Comparison of ENCODE assay signal across 8 cellular contexts in the genomic region with DNA sequence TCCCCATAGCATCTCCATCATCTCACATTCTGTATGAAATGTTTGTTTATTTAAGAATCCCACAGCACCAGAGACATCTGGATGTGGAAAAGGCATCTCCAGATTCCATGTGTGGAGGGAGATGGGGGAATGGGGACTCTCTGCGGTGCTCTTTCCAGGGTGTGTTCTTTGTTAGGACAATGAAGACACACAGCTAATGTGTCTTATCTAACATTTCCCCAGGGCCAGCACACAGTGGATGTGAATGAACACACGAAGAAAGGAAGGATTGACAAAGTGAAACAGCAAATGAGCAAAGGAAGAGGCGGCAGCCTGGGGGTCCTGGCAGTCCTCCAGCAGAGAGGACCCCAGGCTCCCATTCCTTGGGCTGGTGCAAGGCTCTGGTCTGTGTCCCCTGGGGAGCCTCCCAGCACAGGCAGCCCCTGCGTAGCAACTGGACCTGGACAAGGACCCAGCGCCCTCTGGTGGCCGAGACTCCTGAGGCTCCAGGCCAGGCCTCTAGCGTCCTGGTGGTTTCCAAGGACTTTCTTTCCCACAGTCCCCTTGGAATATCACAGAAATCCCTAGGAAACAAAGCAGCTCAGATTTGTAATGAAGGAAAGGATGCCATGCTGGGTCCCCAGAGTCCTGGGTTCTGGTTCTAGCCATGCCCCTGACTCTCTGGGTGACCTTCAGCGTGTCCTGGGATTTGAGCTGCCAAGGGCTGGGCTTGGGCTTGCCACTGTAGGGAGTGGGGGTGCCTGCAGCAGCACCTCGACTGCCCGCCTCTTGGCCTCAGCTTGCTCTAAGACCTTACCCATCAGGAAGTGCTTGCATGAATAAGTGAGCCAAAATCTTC. TPM values are rescaled to one million over a fixed set of nuclear protein-coding genes. Genes with fewer than 3 reads are reported as not detected.
A peak's percentile ranks its signal among the peaks of the same experiment; 100 is the strongest.
DNase-seq lines count a peak whose midpoint lies in the region; ATAC-seq, FAIRE-seq and TF ChIP-seq lines count a peak whose summit lies in the region.

No MANE protein-coding gene starts in this region.

- TF ChIP-seq CTCF in BJ (IDR thresholded peaks at IDR 0.05; ENCODE audit: insufficient read depth, low read depth, low read length) (peak; percentile 98), HepG2 (CRISPR knock-in tag; IDR thresholded peaks at IDR 0.05) (peak; percentile 95)

- peak; percentile 61 for FAIRE-seq in HepG2 (lab: Jason Lieb, UNC)

- WGBS in HepG2 (ENCODE audit: low lambda C conversion rate), result under 1% methylated on average over 7 of the region's 10 CpGs

- H3K4me3 ChIP-seq in BJ (ENCODE audit: low read depth, low read length), result no peak overlapping the region
- H3K4me3 ChIP-seq in H7 (ENCODE audit: insufficient read depth, low read depth, low read length), result no peak overlapping the region
- no peak overlapping the region for H3K4me3 ChIP-seq in HepG2 (replicated peaks in 1 of 3; ENCODE audit: insufficient read depth in 1 of 3, low read depth in 2 of 3, low read length in 3 of 3)

- ATAC-seq in HepG2 (peak; percentile 54), HG02938 (IDR thresholded peaks at IDR 0.05; ENCODE audit: unreplicated experiment) (no peak)

- POLR2A ChIA-PET in BJ (lab: Charles Lee), result interaction anchor here (0.7 kb wide), 1 partner anchor 68 kb away, joined by 4 read pairs; no protein-coding TSS in a partner anchor
- POLR2A ChIA-PET in HepG2 (lab: Yijun Ruan, JAX), result interaction anchor here (0.6 to 1.1 kb wide), 2 partner anchors 28 to 414 kb away, joined by 3 read pairs; partner anchors contain the start of genes DBN1 and FGFR4

- H3K36me3 ChIP-seq in BJ (ENCODE audit: control insufficient read depth, insufficient read depth, low read length) (peaks cover 2% of the 10 kb centered on the region; the same call in 1 of the 2 replicates), H7 (replicated peaks; ENCODE audit: control insufficient read depth, insufficient read depth, low read length) (no peaks in the 10 kb centered on the region; the same call in 1 of the 2 replicates), HepG2 (replicated peaks in 1 of 2; ENCODE audit: control insufficient read depth in 1 of 2, insufficient read depth in 2 of 2, low read length in 2 of 2) (no peaks in the 10 kb centered on the region)

- H3K4me2 ChIP-seq in HepG2 (ENCODE audit: low read depth, low read length), result peak overlapping the region; percentile 61

- in situ Hi-C loops in HepG2 (cut with HindIII; ENCODE audit: extremely low pct_ligation_motif_present, low pct_unique_long_range_greater_than_20kb), result no loop called here

- peak; percentile 87 for TF ChIP-seq RAD21 in HepG2 (CRISPR knock-in tag; IDR thresholded peaks at IDR 0.05)

- DNase-seq in BJ (ENCODE audit: low read depth) (no peak), H7 (peak; percentile 97), NCI-H345 treated with DMSO at 0.1 percent for 48 hours (lab: John Stamatoyannopoulos, UW; ENCODE audit: unreplicated experiment) (peak; percentile 74), cerebellar nuclear complex (lab: John Stamatoyannopoulos, UW) (peak; percentile 11 to 46), HepG2 (ENCODE audit: low spot score) (peak; percentile 62)
- peak; percentile 85 to 88 for DNase-seq in activated CD4-positive, alpha-beta T cell treated with anti-CD3 and anti-CD28 coated beads for 4 hours
- DNase-seq in stimulated activated CD4-positive, alpha-beta T cell treated with anti-CD3 and anti-CD28 coated beads, Interleukin-4, amount 100 ng/mL, for 4 hours, result peak; percentile 74 to 88

- H3K27ac ChIP-seq in HepG2 (ENCODE audit: extremely low read length, insufficient read depth, low read length), result no peak overlapping the region

- H2AFZ ChIP-seq in HepG2 (ENCODE audit: low read length), result no peak overlapping the region

- intact Hi-C loops in HepG2 (cut with micrococcal nuclease; ENCODE audit: unreplicated experiment), result loop anchor here (2.0 kb wide), 1 partner anchor 110 kb away; no protein-coding TSS in a partner anchor

- no peaks in the 10 kb centered on the region for H3K27me3 ChIP-seq in BJ (ENCODE audit: control insufficient read depth, insufficient read depth, low read length)
- H3K27me3 ChIP-seq in H7 (ENCODE audit: control insufficient read depth, insufficient read depth, low read length), result peaks cover 11% of the 10 kb centered on the region
- H3K27me3 ChIP-seq in HepG2 (ENCODE audit: control insufficient read depth in 1 of 2, insufficient read depth in 2 of 2, low read length in 2 of 2), result peaks cover 2 to 37% of the 10 kb centered on the region in 2 experiments; a peak in 4 of 5 replicates

- TF ChIP-seq POLR2A in HepG2 (IDR thresholded peaks at IDR 0.05; ENCODE audit: insufficient read depth in 1 of 2, low read depth in 2 of 2, low read length in 2 of 2), result no peak

- no peak for TF ChIP-seq EP300 in HepG2 (IDR thresholded peaks at IDR 0.05; ENCODE audit: low read depth in 2 of 2, low read length in 2 of 2)
- TF ChIP-seq EP300 in HepG2 (CRISPR knock-in tag; IDR thresholded peaks at IDR 0.05; ENCODE audit: borderline replicate concordance), result no peak

- CTCF ChIA-PET in BJ (lab: Yijun Ruan, JAX) (interaction anchor here (0.6 to 5.2 kb wide), 38 partner anchors 8 to 388 kb away, joined by 3 to 61 read pairs (median 5); partner anchors contain the start of genes DDX41, DOK3, FAM193B and MXD3), HepG2 (lab: Yijun Ruan, JAX; ENCODE audit: low intra/inter-chr PET ratio, low total read pairs) (interaction anchor here (1.1 to 3.7 kb wide), 9 partner anchors 8 to 387 kb away, joined by 3 to 37 read pairs (median 5); no protein-coding TSS in a partner anchor)

- no peaks in the 10 kb centered on the region for H3K9me3 ChIP-seq in HepG2 (ENCODE audit: low read length)

- peaks cover 51% of the 10 kb centered on the region for H3K4me1 ChIP-seq in HepG2 (ENCODE audit: insufficient read depth, low read length)

- peaks cover 5% of the 10 kb centered on the region; the same call in 1 of the 2 replicates for H4K20me1 ChIP-seq in HepG2 (ENCODE audit: insufficient read depth, low read length)

- no peaks in the 10 kb centered on the region for H3K79me2 ChIP-seq in HepG2 (ENCODE audit: insufficient read depth, low read length)

- no TSS peak for BruUV-seq in HepG2 (replicated peaks; lab: Mats Ljungman, UMichigan)

- H3K9ac ChIP-seq in HepG2 (ENCODE audit: insufficient read depth, low read depth, low read length), result no peak overlapping the region

RNA-seq across cellular contexts. Expression of gene PDLIM7, which starts 3.5 kb away (rescaled TPM):
- 344 and 624 TPM in 2 replicates for polyA plus RNA-seq in BJ (2011; rRNA removed)
- 184 and 206 TPM in 2 replicates for polyA minus RNA-seq in BJ (2011; rRNA and poly(A)+ RNA removed)
- total RNA-seq in H7 (2014; rRNA removed; shearing (Covaris generic)), result 71.9 and 97.3 TPM in 2 replicates
- total RNA-seq in HepG2 (2016; rRNA removed; fragmentation: Illumina TruSeq; extraction: Trizol), result 17.7 and 21.1 TPM in 2 replicates
- total RNA-seq in HepG2 (2016; cell fraction: cytosol; rRNA removed; fragmentation: Illumina TruSeq; extraction: Trizol; ENCODE audit: low read depth), result 6.1 and 8.5 TPM in 2 replicates
- total RNA-seq in HepG2 (2016; cell fraction: insoluble cytoplasmic fraction; rRNA removed; fragmentation: Illumina TruSeq; extraction: Trizol), result 14.8 and 20.5 TPM in 2 replicates
- 10.1 and 15.4 TPM in 2 replicates for total RNA-seq in HepG2 (2016; cell fraction: membrane; rRNA removed; fragmentation: Illumina TruSeq; extraction: Trizol)
- 15.8 and 17.5 TPM in 2 replicates for total RNA-seq in HepG2 (2016; cell fraction: nucleus; rRNA removed; fragmentation: Illumina TruSeq; extraction: Trizol)
- 31.3 and 38.4 TPM in 2 replicates for polyA plus RNA-seq in HepG2 (2011; rRNA removed)
- polyA plus RNA-seq in HepG2 (2011; cell fraction: cytosol; rRNA removed), result 16.0 and 26.2 TPM in 2 replicates
- 208 and 260 TPM in 2 replicates for polyA plus RNA-seq in HepG2 (2011; cell fraction: nucleus; rRNA removed)
- 13.5 and 20.9 TPM in 2 replicates for polyA plus RNA-seq in HepG2 (2012)
- 9.0 and 11.5 TPM in 2 replicates for polyA plus RNA-seq in HepG2 (2016; cell fraction: cytosol; fragmentation: Illumina TruSeq; extraction: Trizol; ENCODE audit: low read depth)
- 21.0 and 30.6 TPM in 2 replicates for polyA plus RNA-seq in HepG2 (2016; cell fraction: insoluble cytoplasmic fraction; fragmentation: Illumina TruSeq; extraction: Trizol; ENCODE audit: low read depth)
- 14.1 and 15.2 TPM in 2 replicates for polyA plus RNA-seq in HepG2 (2016; cell fraction: membrane; fragmentation: Illumina TruSeq; extraction: Trizol; ENCODE audit: low read depth)
- 62.3 and 63.3 TPM in 2 replicates for polyA plus RNA-seq in HepG2 (2016; cell fraction: nucleus; fragmentation: Illumina TruSeq; extraction: Trizol; ENCODE audit: insufficient read depth, low read depth)
- 26.3 and 38.9 TPM in 2 replicates for polyA minus RNA-seq in HepG2 (2011; rRNA and poly(A)+ RNA removed; ENCODE audit: low replicate concordance)
- polyA minus RNA-seq in HepG2 (2011; cell fraction: cytosol; rRNA and poly(A)+ RNA removed), result 12.7 and 14.1 TPM in 2 replicates
- 49.5 and 52.4 TPM in 2 replicates for polyA minus RNA-seq in HepG2 (2011; cell fraction: nucleus; rRNA and poly(A)+ RNA removed)

RNA-seq across cellular contexts. Expression of gene DOK3, which starts 8.7 kb away (rescaled TPM):
- polyA plus RNA-seq in BJ (2011; rRNA removed), result 0.92 and 1.2 TPM in 2 replicates
- polyA minus RNA-seq in BJ (2011; rRNA and poly(A)+ RNA removed), result 0.76 TPM in 1 of 2 replicates, not detected in the other
- 0.76 and 3.2 TPM in 2 replicates for total RNA-seq in H7 (2014; rRNA removed; shearing (Covaris generic))
- total RNA-seq in HepG2 (2016; rRNA removed; fragmentation: Illumina TruSeq; extraction: Trizol), result 0.48 and 1.4 TPM in 2 replicates
- 0.44 and 0.51 TPM in 2 replicates for total RNA-seq in HepG2 (2016; cell fraction: cytosol; rRNA removed; fragmentation: Illumina TruSeq; extraction: Trizol; ENCODE audit: low read depth)
- 0.40 and 1.6 TPM in 2 replicates for total RNA-seq in HepG2 (2016; cell fraction: insoluble cytoplasmic fraction; rRNA removed; fragmentation: Illumina TruSeq; extraction: Trizol)
- 0.43 and 0.52 TPM in 2 replicates for total RNA-seq in HepG2 (2016; cell fraction: membrane; rRNA removed; fragmentation: Illumina TruSeq; extraction: Trizol)
- total RNA-seq in HepG2 (2016; cell fraction: nucleus; rRNA removed; fragmentation: Illumina TruSeq; extraction: Trizol), result 3.1 and 3.4 TPM in 2 replicates
- polyA plus RNA-seq in HepG2 (2011; rRNA removed), result 1.5 and 1.7 TPM in 2 replicates
- polyA plus RNA-seq in HepG2 (2011; cell fraction: cytosol; rRNA removed), result 0.45 and 0.52 TPM in 2 replicates
- 11.5 and 16.7 TPM in 2 replicates for polyA plus RNA-seq in HepG2 (2011; cell fraction: nucleus; rRNA removed)
- polyA plus RNA-seq in HepG2 (2012), result 0.60 and 1.5 TPM in 2 replicates
- 0.17 and 0.23 TPM in 2 replicates for polyA plus RNA-seq in HepG2 (2016; cell fraction: cytosol; fragmentation: Illumina TruSeq; extraction: Trizol; ENCODE audit: low read depth)
- polyA plus RNA-seq in HepG2 (2016; cell fraction: insoluble cytoplasmic fraction; fragmentation: Illumina TruSeq; extraction: Trizol; ENCODE audit: low read depth), result 0.77 and 0.99 TPM in 2 replicates
- polyA plus RNA-seq in HepG2 (2016; cell fraction: membrane; fragmentation: Illumina TruSeq; extraction: Trizol; ENCODE audit: low read depth), result 0.26 and 0.50 TPM in 2 replicates
- polyA plus RNA-seq in HepG2 (2016; cell fraction: nucleus; fragmentation: Illumina TruSeq; extraction: Trizol; ENCODE audit: insufficient read depth, low read depth), result 7.2 and 8.3 TPM in 2 replicates
- 3.4 and 4.3 TPM in 2 replicates for polyA minus RNA-seq in HepG2 (2011; rRNA and poly(A)+ RNA removed; ENCODE audit: low replicate concordance)
- polyA minus RNA-seq in HepG2 (2011; cell fraction: cytosol; rRNA and poly(A)+ RNA removed), result not detected in 2 replicates
- polyA minus RNA-seq in HepG2 (2011; cell fraction: nucleus; rRNA and poly(A)+ RNA removed), result 4.4 and 4.8 TPM in 2 replicates

RNA-seq across cellular contexts. Expression of gene DDX41, which starts 15.9 kb away (rescaled TPM):
- polyA plus RNA-seq in BJ (2011; rRNA removed), result 93.3 and 144 TPM in 2 replicates
- 48.6 and 64.8 TPM in 2 replicates for polyA minus RNA-seq in BJ (2011; rRNA and poly(A)+ RNA removed)
- 96.5 and 106 TPM in 2 replicates for total RNA-seq in H7 (2014; rRNA removed; shearing (Covaris generic))
- 62.8 and 83.0 TPM in 2 replicates for total RNA-seq in HepG2 (2016; rRNA removed; fragmentation: Illumina TruSeq; extraction: Trizol)
- total RNA-seq in HepG2 (2016; cell fraction: cytosol; rRNA removed; fragmentation: Illumina TruSeq; extraction: Trizol; ENCODE audit: low read depth), result 9.4 and 10.4 TPM in 2 replicates
- total RNA-seq in HepG2 (2016; cell fraction: insoluble cytoplasmic fraction; rRNA removed; fragmentation: Illumina TruSeq; extraction: Trizol), result 68.8 and 106 TPM in 2 replicates
- total RNA-seq in HepG2 (2016; cell fraction: membrane; rRNA removed; fragmentation: Illumina TruSeq; extraction: Trizol), result 20.1 and 24.5 TPM in 2 replicates
- 56.7 and 63.3 TPM in 2 replicates for total RNA-seq in HepG2 (2016; cell fraction: nucleus; rRNA removed; fragmentation: Illumina TruSeq; extraction: Trizol)
- 99.5 and 105 TPM in 2 replicates for polyA plus RNA-seq in HepG2 (2011; rRNA removed)
- polyA plus RNA-seq in HepG2 (2011; cell fraction: cytosol; rRNA removed), result 84.0 and 131 TPM in 2 replicates
- polyA plus RNA-seq in HepG2 (2011; cell fraction: nucleus; rRNA removed), result 340 and 476 TPM in 2 replicates
- 39.9 and 70.4 TPM in 2 replicates for polyA plus RNA-seq in HepG2 (2012)
- 12.3 and 13.1 TPM in 2 replicates for polyA plus RNA-seq in HepG2 (2016; cell fraction: cytosol; fragmentation: Illumina TruSeq; extraction: Trizol; ENCODE audit: low read depth)
- 84.7 and 86.0 TPM in 2 replicates for polyA plus RNA-seq in HepG2 (2016; cell fraction: insoluble cytoplasmic fraction; fragmentation: Illumina TruSeq; extraction: Trizol; ENCODE audit: low read depth)
- polyA plus RNA-seq in HepG2 (2016; cell fraction: membrane; fragmentation: Illumina TruSeq; extraction: Trizol; ENCODE audit: low read depth), result 20.4 and 21.8 TPM in 2 replicates
- polyA plus RNA-seq in HepG2 (2016; cell fraction: nucleus; fragmentation: Illumina TruSeq; extraction: Trizol; ENCODE audit: insufficient read depth, low read depth), result 142 and 157 TPM in 2 replicates
- polyA minus RNA-seq in HepG2 (2011; rRNA and poly(A)+ RNA removed; ENCODE audit: low replicate concordance), result 101 and 102 TPM in 2 replicates
- polyA minus RNA-seq in HepG2 (2011; cell fraction: cytosol; rRNA and poly(A)+ RNA removed), result 45.9 and 55.5 TPM in 2 replicates
- 103 and 117 TPM in 2 replicates for polyA minus RNA-seq in HepG2 (2011; cell fraction: nucleus; rRNA and poly(A)+ RNA removed)

RNA-seq across cellular contexts. Expression of gene DBN1, which starts 27.5 kb away (rescaled TPM):
- 103 and 176 TPM in 2 replicates for polyA plus RNA-seq in BJ (2011; rRNA removed)
- 98.8 and 121 TPM in 2 replicates for polyA minus RNA-seq in BJ (2011; rRNA and poly(A)+ RNA removed)
- total RNA-seq in H7 (2014; rRNA removed; shearing (Covaris generic)), result 165 and 216 TPM in 2 replicates
- 15.7 and 37.3 TPM in 2 replicates for total RNA-seq in HepG2 (2016; rRNA removed; fragmentation: Illumina TruSeq; extraction: Trizol)
- 6.9 and 9.3 TPM in 2 replicates for total RNA-seq in HepG2 (2016; cell fraction: cytosol; rRNA removed; fragmentation: Illumina TruSeq; extraction: Trizol; ENCODE audit: low read depth)
- total RNA-seq in HepG2 (2016; cell fraction: insoluble cytoplasmic fraction; rRNA removed; fragmentation: Illumina TruSeq; extraction: Trizol), result 12.8 and 37.5 TPM in 2 replicates
- 12.9 and 15.2 TPM in 2 replicates for total RNA-seq in HepG2 (2016; cell fraction: membrane; rRNA removed; fragmentation: Illumina TruSeq; extraction: Trizol)
- 33.8 and 39.3 TPM in 2 replicates for total RNA-seq in HepG2 (2016; cell fraction: nucleus; rRNA removed; fragmentation: Illumina TruSeq; extraction: Trizol)
- polyA plus RNA-seq in HepG2 (2011; rRNA removed), result 27.0 and 30.9 TPM in 2 replicates
- 14.1 and 18.1 TPM in 2 replicates for polyA plus RNA-seq in HepG2 (2011; cell fraction: cytosol; rRNA removed)
- polyA plus RNA-seq in HepG2 (2011; cell fraction: nucleus; rRNA removed), result 167 and 276 TPM in 2 replicates
- 16.5 and 21.1 TPM in 2 replicates for polyA plus RNA-seq in HepG2 (2012)
- polyA plus RNA-seq in HepG2 (2016; cell fraction: cytosol; fragmentation: Illumina TruSeq; extraction: Trizol; ENCODE audit: low read depth), result 7.2 and 8.7 TPM in 2 replicates
- polyA plus RNA-seq in HepG2 (2016; cell fraction: insoluble cytoplasmic fraction; fragmentation: Illumina TruSeq; extraction: Trizol; ENCODE audit: low read depth), result 16.0 and 21.2 TPM in 2 replicates
- 11.4 and 15.4 TPM in 2 replicates for polyA plus RNA-seq in HepG2 (2016; cell fraction: membrane; fragmentation: Illumina TruSeq; extraction: Trizol; ENCODE audit: low read depth)
- polyA plus RNA-seq in HepG2 (2016; cell fraction: nucleus; fragmentation: Illumina TruSeq; extraction: Trizol; ENCODE audit: insufficient read depth, low read depth), result 72.9 and 77.5 TPM in 2 replicates
- 30.4 and 47.5 TPM in 2 replicates for polyA minus RNA-seq in HepG2 (2011; rRNA and poly(A)+ RNA removed; ENCODE audit: low replicate concordance)
- 13.2 and 16.4 TPM in 2 replicates for polyA minus RNA-seq in HepG2 (2011; cell fraction: cytosol; rRNA and poly(A)+ RNA removed)
- polyA minus RNA-seq in HepG2 (2011; cell fraction: nucleus; rRNA and poly(A)+ RNA removed), result 42.1 and 43.0 TPM in 2 replicates

RNA-seq across cellular contexts. Expression of gene FAM193B, which starts 53.5 kb away (rescaled TPM):
- 23.1 and 31.9 TPM in 2 replicates for polyA plus RNA-seq in BJ (2011; rRNA removed)
- 17.6 and 19.6 TPM in 2 replicates for polyA minus RNA-seq in BJ (2011; rRNA and poly(A)+ RNA removed)
- total RNA-seq in H7 (2014; rRNA removed; shearing (Covaris generic)), result 70.2 and 80.0 TPM in 2 replicates
- 6.4 and 21.2 TPM in 2 replicates for total RNA-seq in HepG2 (2016; rRNA removed; fragmentation: Illumina TruSeq; extraction: Trizol)
- total RNA-seq in HepG2 (2016; cell fraction: cytosol; rRNA removed; fragmentation: Illumina TruSeq; extraction: Trizol; ENCODE audit: low read depth), result 25.5 and 27.8 TPM in 2 replicates
- 7.4 and 21.9 TPM in 2 replicates for total RNA-seq in HepG2 (2016; cell fraction: insoluble cytoplasmic fraction; rRNA removed; fragmentation: Illumina TruSeq; extraction: Trizol)
- total RNA-seq in HepG2 (2016; cell fraction: membrane; rRNA removed; fragmentation: Illumina TruSeq; extraction: Trizol), result 15.5 and 19.0 TPM in 2 replicates
- 20.2 and 30.4 TPM in 2 replicates for total RNA-seq in HepG2 (2016; cell fraction: nucleus; rRNA removed; fragmentation: Illumina TruSeq; extraction: Trizol)
- 40.9 and 42.5 TPM in 2 replicates for polyA plus RNA-seq in HepG2 (2011; rRNA removed)
- 9.5 and 15.2 TPM in 2 replicates for polyA plus RNA-seq in HepG2 (2011; cell fraction: cytosol; rRNA removed)
- 123 and 139 TPM in 2 replicates for polyA plus RNA-seq in HepG2 (2011; cell fraction: nucleus; rRNA removed)
- polyA plus RNA-seq in HepG2 (2012), result 23.0 and 27.4 TPM in 2 replicates
- 5.1 and 5.6 TPM in 2 replicates for polyA plus RNA-seq in HepG2 (2016; cell fraction: cytosol; fragmentation: Illumina TruSeq; extraction: Trizol; ENCODE audit: low read depth)
- 11.6 and 13.7 TPM in 2 replicates for polyA plus RNA-seq in HepG2 (2016; cell fraction: insoluble cytoplasmic fraction; fragmentation: Illumina TruSeq; extraction: Trizol; ENCODE audit: low read depth)
- polyA plus RNA-seq in HepG2 (2016; cell fraction: membrane; fragmentation: Illumina TruSeq; extraction: Trizol; ENCODE audit: low read depth), result 9.2 and 10.8 TPM in 2 replicates
- 87.5 and 114 TPM in 2 replicates for polyA plus RNA-seq in HepG2 (2016; cell fraction: nucleus; fragmentation: Illumina TruSeq; extraction: Trizol; ENCODE audit: insufficient read depth, low read depth)
- polyA minus RNA-seq in HepG2 (2011; rRNA and poly(A)+ RNA removed; ENCODE audit: low replicate concordance), result 19.8 and 23.5 TPM in 2 replicates
- 8.1 and 15.7 TPM in 2 replicates for polyA minus RNA-seq in HepG2 (2011; cell fraction: cytosol; rRNA and poly(A)+ RNA removed)
- polyA minus RNA-seq in HepG2 (2011; cell fraction: nucleus; rRNA and poly(A)+ RNA removed), result 24.2 and 37.9 TPM in 2 replicates
